ENCODE assay signal across 8 cellular contexts in the genomic region with DNA sequence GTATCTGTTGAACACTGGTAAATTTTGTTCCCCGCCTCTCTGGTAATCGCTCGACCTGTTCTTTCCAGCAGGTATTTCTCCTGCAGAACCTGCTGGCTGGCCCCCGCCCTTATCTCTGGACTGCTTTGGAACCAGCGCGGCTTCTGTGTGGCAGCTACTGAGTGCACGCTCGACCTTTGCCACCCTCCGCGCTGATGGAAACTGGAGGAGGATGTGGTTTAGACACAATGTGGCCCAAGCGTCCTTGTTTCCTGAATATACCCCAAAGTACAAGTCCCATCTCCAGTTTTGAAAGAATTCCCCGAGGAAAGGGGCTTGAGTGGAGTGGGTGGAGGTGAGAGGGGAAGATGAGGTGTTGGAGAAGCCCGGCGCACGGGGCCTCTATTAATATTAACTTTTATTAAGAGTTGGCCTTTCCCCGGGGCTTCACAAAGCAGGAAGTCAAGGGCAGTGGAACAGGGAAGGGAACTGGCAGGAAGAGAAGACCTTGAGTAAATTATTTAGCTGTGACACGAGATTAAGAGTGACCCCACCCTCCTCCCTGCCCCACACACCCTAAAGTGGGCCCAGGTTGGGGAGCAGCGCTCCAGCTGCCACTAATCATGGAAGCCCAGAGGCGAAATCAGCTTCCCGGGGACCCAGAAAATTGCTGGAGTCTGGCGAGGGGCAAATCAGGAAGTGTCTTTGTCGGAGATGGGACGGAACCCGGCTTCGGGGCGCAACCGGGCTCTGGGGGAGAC. TPM values are rescaled to one million over a fixed set of nuclear protein-coding genes. Genes with fewer than 3 reads are reported as not detected.
DNase-seq lines count a peak whose midpoint lies in the region; ATAC-seq, FAIRE-seq and TF ChIP-seq lines count a peak whose summit lies in the region.
"Had no signal": no experiment of that assay in that cellular context is flagged by ENCODE, and none has a peak within 500 bp of the region (broad histone marks: within the 10 kb centered on the region; RNA-seq: fewer than 3 reads in every experiment).

No MANE protein-coding gene starts in this region.

- no peaks in the 10 kb centered on the region for H3K9me3 ChIP-seq in Panc1 (ENCODE audit: control insufficient read depth, insufficient read depth, low read depth, low read length)
- no peaks in the 10 kb centered on the region for H3K9me3 ChIP-seq in right cardiac atrium (ENCODE audit: control insufficient read depth, low read length)
- H3K9me3 ChIP-seq: SJSA1 had no signal

- peaks cover 64% of the 10 kb centered on the region for H3K27me3 Mint-ChIP-seq in stimulated activated memory B cell treated with anti-CD40 and anti-IgM and Interleukin-4, amounts not matched to agents 10 μg/mL and 1 μg/mL and 100 μg/mL, for 72 hours

- no peaks in the 10 kb centered on the region for H3K36me3 ChIP-seq in Panc1 (ENCODE audit: control insufficient read depth, insufficient read depth, low read length)
- H3K36me3 ChIP-seq: SJSA1 had no signal

- no peak for DNase-seq in Panc1 (ENCODE audit: low read depth, low spot score)
- DNase-seq in right cardiac atrium: no peak
- no peak for DNase-seq in NK-92 (lab: John Stamatoyannopoulos, UW; ENCODE audit: unreplicated experiment)
- DNase-seq in urothelium cell line (ENCODE audit: low spot score): no peak

- H3K4me3 Mint-ChIP-seq in stimulated activated memory B cell treated with anti-CD40 and anti-IgM and Interleukin-4, amounts not matched to agents 10 μg/mL and 1 μg/mL and 100 μg/mL, for 72 hours: peak overlapping the region; percentile 62

- no peak overlapping the region for H3K27ac Mint-ChIP-seq in stimulated activated memory B cell treated with anti-CD40 and anti-IgM and Interleukin-4, amounts not matched to agents 10 μg/mL and 1 μg/mL and 100 μg/mL, for 72 hours

- BruUV-seq in Panc1 (replicated peaks; lab: Mats Ljungman, UMichigan): no TSS peak

- TF ChIP-seq CTCF in Panc1 (IDR thresholded peaks at IDR 0.05): no peak

- ATAC-seq in GM21717 (IDR thresholded peaks at IDR 0.05; ENCODE audit: unreplicated experiment) (peak; percentile 9), Panc1 (peak; percentile 19), right cardiac atrium (peak; percentile 44 to 50), GM18505 (IDR thresholded peaks at IDR 0.05; ENCODE audit: unreplicated experiment) (no peak)
- ATAC-seq in stimulated activated memory B cell treated with anti-CD40 and anti-IgM and Interleukin-4, amounts not matched to agents 10 μg/mL and 1 μg/mL and 100 μg/mL, for 72 hours: no peak

- CTCF ChIA-PET in Panc1 (lab: Charles Lee): interaction anchor here (0.6 to 2.6 kb wide), 7 partner anchors 31 to 690 kb away, joined by 3 to 24 read pairs (median 6); a partner anchor contains a TSS

- no peaks in the 10 kb centered on the region for H3K36me3 Mint-ChIP-seq in stimulated activated memory B cell treated with anti-CD40 and anti-IgM and Interleukin-4, amounts not matched to agents 10 μg/mL and 1 μg/mL and 100 μg/mL, for 72 hours

- H3K4me3 ChIP-seq in Panc1 (ENCODE audit: low read depth in 2 of 2, low read length in 2 of 2): peak overlapping the region; percentile 52 to 66
- peak overlapping the region; percentile 24 for H3K4me3 ChIP-seq in right cardiac atrium (ENCODE audit: low read length)

- TF ChIP-seq POLR2A in GM18505 (IDR thresholded peaks at IDR 0.05; ENCODE audit: borderline replicate concordance, extremely low read depth, insufficient read depth, insufficient read length): no peak

- H3K27me3 ChIP-seq in Panc1 (ENCODE audit: control insufficient read depth, insufficient read depth, low read length) (no peaks in the 10 kb centered on the region), right cardiac atrium (ENCODE audit: control insufficient read depth, insufficient read depth) (no peaks in the 10 kb centered on the region)

- FAIRE-seq in urothelium cell line (lab: Jason Lieb, UNC): no peak

- POLR2A ChIA-PET in Panc1 (lab: Charles Lee): interaction anchor here (0.7 kb wide), 1 partner anchor 84 kb away, joined by 3 read pairs; no protein-coding TSS in a partner anchor

- in situ Hi-C loops in Panc1 (cut with HindIII; ENCODE audit: low pct_unique_long_range_greater_than_20kb, low sequenced_read_pairs): loop anchor here (25.0 kb wide), 1 partner anchor 116 kb away; no protein-coding TSS in a partner anchor

- H3K27ac ChIP-seq in Panc1 (ENCODE audit: low read length) (peak overlapping the region; percentile 67), right cardiac atrium (ENCODE audit: low read length) (no peak overlapping the region)
- H3K27ac ChIP-seq: SJSA1 had no signal

- peaks cover 6% of the 10 kb centered on the region for H3K9me3 Mint-ChIP-seq in stimulated activated memory B cell treated with anti-CD40 and anti-IgM and Interleukin-4, amounts not matched to agents 10 μg/mL and 1 μg/mL and 100 μg/mL, for 72 hours

- 19% methylated on average over 27 of the region's 27 CpGs for WGBS in right cardiac atrium

- peaks cover 15% of the 10 kb centered on the region for H3K4me1 Mint-ChIP-seq in stimulated activated memory B cell treated with anti-CD40 and anti-IgM and Interleukin-4, amounts not matched to agents 10 μg/mL and 1 μg/mL and 100 μg/mL, for 72 hours

- intact Hi-C loops in Panc1 (cut with micrococcal nuclease; ENCODE audit: unreplicated experiment) (loop anchor here (1.0 to 10.0 kb wide), 3 partner anchors 86 to 588 kb away; no protein-coding TSS in a partner anchor), right cardiac atrium (cut with DNase I) (no loop called here)

- H3K4me1 ChIP-seq in Panc1 (ENCODE audit: control insufficient read depth, insufficient read depth, low read length) (peaks cover 6% of the 10 kb centered on the region; the same call in 1 of the 2 replicates), right cardiac atrium (ENCODE audit: control insufficient read depth, insufficient read depth, low read length) (no peaks in the 10 kb centered on the region)

RNA-seq across cellular contexts. Expression of a gene that starts 16.0 kb away (rescaled TPM):
- total RNA-seq in Panc1 (2021; ENCODE audit: unreplicated experiment): 5.1 TPM
- polyA plus RNA-seq in Panc1 (2012; ENCODE audit: insufficient read length): 4.9 TPM
- not detected for total RNA-seq in right cardiac atrium
- not detected for polyA plus RNA-seq in right cardiac atrium
- total RNA-seq: SJSA1 had no signal

RNA-seq across cellular contexts. Expression of a gene that starts 33.3 kb away (rescaled TPM):
- total RNA-seq in Panc1 (2021; ENCODE audit: unreplicated experiment) (3.4 TPM), right cardiac atrium (not detected)
- polyA plus RNA-seq in Panc1 (2012; ENCODE audit: insufficient read length): 2.9 TPM
- polyA plus RNA-seq in right cardiac atrium: not detected
- total RNA-seq: SJSA1 had no signal

RNA-seq across cellular contexts. Expression of a gene that starts 35.4 kb away (rescaled TPM):
- total RNA-seq in Panc1 (2021; ENCODE audit: unreplicated experiment) (not detected), right cardiac atrium (not detected)
- polyA plus RNA-seq in Panc1 (2012; ENCODE audit: insufficient read length): not detected
- not detected for polyA plus RNA-seq in right cardiac atrium
- total RNA-seq: SJSA1 had no signal

Comparison
In these comparisons a context has a peak if more than half of its experiments do, and no peak if none do; other contexts are left out.
1. ATAC-seq: peak in GM21717 (single experiment), Panc1 (single experiment) and right cardiac atrium (2 of 2); none in stimulated activated memory B cell treated with anti-CD40 and anti-IgM and Interleukin-4, amounts not matched to agents 10 μg/mL and 1 μg/mL and 100 μg/mL, for 72 hours (single experiment) and GM18505 (single experiment).